8 cellular contexts compared by ENCODE assay signal in the genomic region with DNA sequence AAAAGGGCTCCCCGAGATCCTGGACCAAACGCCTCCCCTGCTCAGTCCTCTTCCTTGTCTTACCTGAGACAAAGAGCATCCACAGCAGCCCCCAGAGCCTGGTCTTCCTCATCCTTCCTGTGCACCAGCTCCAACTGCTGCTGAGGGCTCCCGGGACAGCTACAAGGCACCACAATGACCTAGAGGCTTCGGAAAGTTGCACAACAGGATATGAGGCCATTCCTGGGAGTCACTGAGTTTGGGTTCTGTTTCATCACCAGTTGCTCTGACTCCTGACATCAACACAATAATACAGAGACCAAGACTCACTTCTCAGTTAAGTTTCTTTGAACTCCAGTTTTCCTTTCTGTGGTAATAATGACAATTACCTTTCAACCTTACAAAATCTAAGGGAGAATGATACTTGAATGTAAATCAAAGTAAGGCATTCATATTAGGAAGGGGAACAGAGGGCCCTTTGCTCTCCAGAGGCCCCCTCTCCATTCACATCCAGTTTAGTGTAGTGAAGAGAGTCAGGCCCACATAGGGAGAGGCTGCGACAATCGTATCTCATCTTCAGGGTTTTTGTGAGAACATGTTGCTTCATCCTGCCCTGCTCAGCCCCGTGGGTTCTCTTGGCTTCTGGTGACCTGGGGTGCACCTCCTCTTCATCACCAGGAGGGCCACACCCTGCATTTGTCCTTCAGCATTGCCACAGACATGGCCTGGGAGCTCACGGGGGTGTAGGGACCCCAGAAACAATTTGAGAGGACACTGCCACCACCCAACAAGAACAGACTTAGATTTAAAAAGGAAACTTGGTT. TPM values are rescaled to one million over a fixed set of nuclear protein-coding genes. Genes with fewer than 3 reads are reported as not detected.
A peak's percentile ranks its signal among the peaks of the same experiment; 100 is the strongest.
DNase-seq lines count a peak whose midpoint lies in the region; ATAC-seq and TF ChIP-seq lines count a peak whose summit lies in the region.

A gene (minus strand): TSS at position 139 of the 803 bp plus-strand sequence. CDS start 27 bp downstream, at position 112.

- peak in 1 of 3 donors; percentile 46 for TF ChIP-seq POLR2A in body of pancreas (IDR thresholded peaks at IDR 0.05)

- 63 to 66% methylated on average over 8 of the region's 8 CpGs for WGBS in body of pancreas, 2 donors

- peak within 1 kb of the TSS in 1 of 4 donors; percentile 17 for H3K27ac ChIP-seq in body of pancreas
- peak within 1 kb of the TSS; percentile 77 for H3K27ac ChIP-seq in lower lobe of right lung
- no peak within 1 kb of the TSS for H3K27ac ChIP-seq in A673 (ENCODE audit: low read depth, low read length, poor library complexity, severe bottlenecking)

- ATAC-seq in body of pancreas (peak; percentile 45), lower lobe of right lung (peak; percentile 70 to 85), GM21528 (IDR thresholded peaks at IDR 0.05; ENCODE audit: low FRiP score, unreplicated experiment) (no peak)

- H3K4me3 ChIP-seq in body of pancreas: no peak within 1 kb of the TSS
- peak within 1 kb of the TSS; percentile 39 for H3K4me3 ChIP-seq in lower lobe of right lung
- no peak within 1 kb of the TSS for H3K4me3 ChIP-seq in A673 (ENCODE audit: low read depth, low read length, poor library complexity, severe bottlenecking)

- H3K4me1 ChIP-seq in body of pancreas (no peaks in the 10 kb centered on the region), lower lobe of right lung (peaks cover 34% of the 10 kb centered on the region), A673 (ENCODE audit: insufficient read depth, low read length, poor library complexity, severe bottlenecking) (no peaks in the 10 kb centered on the region)

- H3K27me3 ChIP-seq in body of pancreas: no peaks in the 10 kb centered on the region
- H3K27me3 ChIP-seq in lower lobe of right lung (ENCODE audit: low read depth): no peaks in the 10 kb centered on the region
- H3K27me3 ChIP-seq in A673 (replicated peaks; ENCODE audit: insufficient read depth, low read depth, low read length, poor library complexity): no peaks in the 10 kb centered on the region

- TF ChIP-seq CTCF in body of pancreas (IDR thresholded peaks at IDR 0.05) (no peak), lower lobe of right lung (IDR thresholded peaks at IDR 0.05) (no peak), A673 (conservative IDR thresholded peaks at IDR 0.05; ENCODE audit: low read depth, low read length) (no peak)

- no TSS peak for BruUV-seq in A673 (replicated peaks; lab: Mats Ljungman, UMichigan)

- intact Hi-C loops in body of pancreas (cut with DNase I) (no loop called here), lower lobe of right lung (cut with DNase I) (no loop called here), A673 (cut with micrococcal nuclease; ENCODE audit: unreplicated experiment) (no loop called here)

- peak; percentile 34 for DNase-seq in AG08395 (ENCODE audit: low spot score)
- DNase-seq in HT1080 (ENCODE audit: low read depth): peak; percentile 81
- DNase-seq in body of pancreas: peak in 3 of 4 donors; percentile 15 to 77 (median 19)
- DNase-seq in lower lobe of right lung: peak; percentile 79
- no peak for DNase-seq in A673 (ENCODE audit: low spot score)
- no peak for DNase-seq in effector CD4-positive, alpha-beta T cell
- DNase-seq in NCI-H748 treated with DMSO at 0.1 percent for 48 hours (lab: John Stamatoyannopoulos, UW): no peak

- POLR2A ChIA-PET in A673 (lab: Charles Lee; ENCODE audit: low non-redundant PET): no interaction called here

- CTCF ChIA-PET in A673 (lab: Charles Lee): no interaction called here

- H3K9me3 ChIP-seq in body of pancreas (no peaks in the 10 kb centered on the region), lower lobe of right lung (no peaks in the 10 kb centered on the region), A673 (ENCODE audit: low read depth, low read length, poor library complexity, severe bottlenecking) (no peaks in the 10 kb centered on the region)

- H3K36me3 ChIP-seq in body of pancreas (replicated peaks in 1 of 2; ENCODE audit: insufficient read depth in 1 of 2, low read depth in 2 of 2): no peaks in the 10 kb centered on the region
- no peaks in the 10 kb centered on the region for H3K36me3 ChIP-seq in lower lobe of right lung
- H3K36me3 ChIP-seq in A673 (ENCODE audit: insufficient read depth, low read length, poor library complexity, severe bottlenecking): no peaks in the 10 kb centered on the region

RNA-seq across cellular contexts. Expression of the gene that starts here (rescaled TPM):
- total RNA-seq in HT1080 (2014; rRNA removed; shearing (Covaris generic)): 0.57 TPM in 1 of 2 replicates, not detected in the other
- 1.8 TPM in 2 replicates for polyA plus RNA-seq in HT1080 (2015; cell fraction: cytosol; rRNA removed)
- 2.1 and 2.2 TPM in 2 replicates for polyA plus RNA-seq in HT1080 (2015; cell fraction: nucleus; rRNA removed)
- total RNA-seq in body of pancreas (not detected), lower lobe of right lung (160 TPM), A673 (2021) (not detected in 2 replicates)

Comparison
In these comparisons a context has a peak if more than half of its experiments do, and no peak if none do; other contexts are left out.
1. RNA of the gene that starts here (total RNA-seq): 160 TPM in lower lobe of right lung (single experiment); not detected in body of pancreas, 0.57 TPM in HT1080 and not detected in A673; every median in the first group is over 100 times any median in the second.
2. Peak in DNase-seq and ATAC-seq in body of pancreas; RNA of the gene not detected or under 1 TPM.
3. DNase-seq: peak in AG08395 (single experiment), HT1080 (single experiment) and lower lobe of right lung (single experiment); none in A673 (single experiment), effector CD4-positive, alpha-beta T cell (single experiment) and NCI-H748 treated with DMSO at 0.1 percent for 48 hours (single experiment).